ENCODE assay signal across 8 cellular contexts in genomic region chr19:55580628-55581144, GRCh38. TPM values are rescaled to one million over a fixed set of nuclear protein-coding genes. Genes with fewer than 3 reads are reported as not detected.
A peak's percentile ranks its signal among the peaks of the same experiment; 100 is the strongest.
DNase-seq lines count a peak whose midpoint lies in the region; ATAC-seq and TF ChIP-seq lines count a peak whose summit lies in the region.

A gene with protein sequence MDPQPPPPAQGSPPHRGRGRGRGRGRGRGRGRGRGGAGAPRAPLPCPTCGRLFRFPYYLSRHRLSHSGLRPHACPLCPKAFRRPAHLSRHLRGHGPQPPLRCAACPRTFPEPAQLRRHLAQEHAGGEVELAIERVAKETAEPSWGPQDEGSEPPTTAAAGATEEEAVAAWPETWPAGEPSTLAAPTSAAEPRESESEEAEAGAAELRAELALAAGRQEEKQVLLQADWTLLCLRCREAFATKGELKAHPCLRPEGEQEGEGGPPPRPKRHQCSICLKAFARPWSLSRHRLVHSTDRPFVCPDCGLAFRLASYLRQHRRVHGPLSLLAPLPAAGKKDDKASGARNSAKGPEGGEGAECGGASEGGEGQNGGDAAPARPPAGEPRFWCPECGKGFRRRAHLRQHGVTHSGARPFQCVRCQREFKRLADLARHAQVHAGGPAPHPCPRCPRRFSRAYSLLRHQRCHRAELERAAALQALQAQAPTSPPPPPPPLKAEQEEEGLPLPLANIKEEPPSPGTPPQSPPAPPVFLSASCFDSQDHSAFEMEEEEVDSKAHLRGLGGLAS (minus strand): TSS chr19:55580848. CDS start chr19:55579639, 1,209 bp downstream.

- H3K36me3 ChIP-seq in effector memory CD4-positive, alpha-beta T cell (ENCODE audit: control insufficient read depth, insufficient read depth, low read length), result peaks cover 4% of the 10 kb centered on the region

- POLR2A ChIA-PET in activated CD8-positive, alpha-beta T cell treated with anti-CD3 and anti-CD28 coated beads for 36 hours (lab: Charles Lee), result interaction anchor here (0.9 to 1.7 kb wide), 7 partner anchors 24 to 94 kb away, joined by 3 to 6 read pairs (median 3); no protein-coding TSS in a partner anchor

- H3K36me3 Mint-ChIP-seq in activated CD8-positive, alpha-beta T cell treated with anti-CD3 and anti-CD28 coated beads for 36 hours (ENCODE audit: low read depth), result peaks cover 18% of the 10 kb centered on the region
- H3K36me3 Mint-ChIP-seq in memory B cell, result peaks cover 8% of the 10 kb centered on the region

- H3K27ac ChIP-seq in effector memory CD4-positive, alpha-beta T cell (ENCODE audit: insufficient read depth, low read length, poor library complexity, severe bottlenecking), result peak within 1 kb of the TSS; percentile 74

- peak within 1 kb of the TSS; percentile 87 for H3K4me3 Mint-ChIP-seq in activated CD8-positive, alpha-beta T cell treated with anti-CD3 and anti-CD28 coated beads for 36 hours
- peak within 1 kb of the TSS; percentile 85 for H3K4me3 Mint-ChIP-seq in memory B cell

- peaks cover 24% of the 10 kb centered on the region for H3K4me1 Mint-ChIP-seq in activated CD8-positive, alpha-beta T cell treated with anti-CD3 and anti-CD28 coated beads for 36 hours (ENCODE audit: low read depth)
- peaks cover 22% of the 10 kb centered on the region for H3K4me1 Mint-ChIP-seq in memory B cell

- H3K27ac Mint-ChIP-seq in activated CD8-positive, alpha-beta T cell treated with anti-CD3 and anti-CD28 coated beads for 36 hours, result peak within 1 kb of the TSS; percentile 89
- H3K27ac Mint-ChIP-seq in memory B cell, result peak within 1 kb of the TSS; percentile 88

- peak; percentile 82 for ATAC-seq in activated CD8-positive, alpha-beta T cell treated with anti-CD3 and anti-CD28 coated beads for 36 hours
- ATAC-seq in memory B cell (ENCODE audit: low read depth), result peak; percentile 78
- ATAC-seq in GM18873 (IDR thresholded peaks at IDR 0.05; ENCODE audit: low FRiP score, unreplicated experiment), result no peak

- no peaks in the 10 kb centered on the region for H3K27me3 Mint-ChIP-seq in activated CD8-positive, alpha-beta T cell treated with anti-CD3 and anti-CD28 coated beads for 36 hours
- H3K27me3 Mint-ChIP-seq in memory B cell, result no peaks in the 10 kb centered on the region

- H3K4me3 ChIP-seq in effector memory CD4-positive, alpha-beta T cell (ENCODE audit: insufficient read depth, low read depth, low read length, poor library complexity, severe bottlenecking), result peak within 1 kb of the TSS; percentile 73

- DNase-seq in DMS 273 (lab: John Stamatoyannopoulos, UW; ENCODE audit: unreplicated experiment) (peak; percentile 96), HPDE6-E6E7 (ENCODE audit: extremely low spot score) (peak; percentile 73), NCI-H82 (lab: John Stamatoyannopoulos, UW) (peak; percentile 95), memory B cell (ENCODE audit: low spot score in 2 of 2) (peak; percentile 52 to 58)
- peak; percentile 83 for DNase-seq in activated CD8-positive, alpha-beta T cell treated with anti-CD3 and anti-CD28 coated beads for 36 hours
- peak; percentile 36 to 57 (median 52) for DNase-seq in effector memory CD4-positive, alpha-beta T cell
- DNase-seq in stimulated activated CD4-positive, alpha-beta T cell treated with anti-CD3 and anti-CD28 coated beads, TNF-alpha, amount 100 ng/mL, for 24 hours (ENCODE audit: low read depth in 3 of 3), result peak; percentile 72 to 84 (median 76)

- intact Hi-C loops in activated CD8-positive, alpha-beta T cell treated with anti-CD3 and anti-CD28 coated beads for 36 hours (cut with micrococcal nuclease), result no loop called here

- CTCF ChIA-PET in activated CD8-positive, alpha-beta T cell treated with anti-CD3 and anti-CD28 coated beads for 36 hours (lab: Charles Lee), result interaction anchor here (1.1 to 2.1 kb wide), 5 partner anchors 25 to 76 kb away, joined by 3 to 8 read pairs (median 4); partner anchors contain the start of gene ZNF865

- H3K9me3 Mint-ChIP-seq in activated CD8-positive, alpha-beta T cell treated with anti-CD3 and anti-CD28 coated beads for 36 hours, result peaks cover 3% of the 10 kb centered on the region
- H3K9me3 Mint-ChIP-seq in memory B cell, result no peaks in the 10 kb centered on the region

- no peaks in the 10 kb centered on the region for H3K27me3 ChIP-seq in effector memory CD4-positive, alpha-beta T cell (replicated peaks; ENCODE audit: control insufficient read depth, insufficient read depth, low read length, poor library complexity, severe bottlenecking)

- peaks cover 15% of the 10 kb centered on the region for H3K4me1 ChIP-seq in effector memory CD4-positive, alpha-beta T cell (ENCODE audit: control insufficient read depth, insufficient read depth, low read length, poor library complexity, severe bottlenecking)

- no peaks in the 10 kb centered on the region for H3K9me3 ChIP-seq in effector memory CD4-positive, alpha-beta T cell (ENCODE audit: control insufficient read depth, low read length)

- no peak for TF ChIP-seq CTCF in activated CD8-positive, alpha-beta T cell treated with anti-CD3 and anti-CD28 coated beads for 36 hours (IDR thresholded peaks at IDR 0.05)

RNA-seq across cellular contexts. Expression of the gene that starts here (rescaled TPM):
- total RNA-seq in activated CD8-positive, alpha-beta T cell treated with anti-CD3 and anti-CD28 coated beads for 36 hours, result 1 to 10 TPM; 7.2 TPM
